In the genomic region with DNA sequence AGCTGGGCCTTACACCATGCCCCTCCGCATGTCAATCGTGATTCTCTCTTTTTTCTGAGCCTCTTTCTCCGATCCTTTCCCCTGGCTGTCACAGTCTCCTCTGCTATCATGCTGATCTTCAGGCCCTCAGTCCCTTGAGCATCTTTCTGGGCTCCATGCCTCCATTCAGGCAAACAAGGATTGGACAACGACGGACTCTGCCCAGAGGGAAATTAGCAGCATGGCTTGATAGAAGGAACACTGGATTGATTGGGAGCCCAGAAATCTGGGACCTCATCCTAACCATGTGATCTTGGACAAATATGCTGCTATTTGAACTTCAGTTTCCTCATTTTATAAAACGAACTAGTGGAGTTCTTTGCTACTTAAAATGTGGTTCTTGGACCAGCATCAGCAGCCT, we compare ENCODE assay signal across 30 cellular contexts. TPM values are rescaled to one million over a fixed set of nuclear protein-coding genes. Genes with fewer than 3 reads are reported as not detected.
DNase-seq lines count a peak whose midpoint lies in the region; ATAC-seq and TF ChIP-seq lines count a peak whose summit lies in the region.
"Had no signal": no experiment of that assay in that cellular context is flagged by ENCODE, and none has a peak within 500 bp of the region (broad histone marks: within the 10 kb centered on the region; RNA-seq: fewer than 3 reads in every experiment).

No MANE protein-coding gene starts in this region.

- TF ChIP-seq POLR2A in right lobe of liver (IDR thresholded peaks at IDR 0.05): no peak
- no peak for TF ChIP-seq POLR2A in Peyer's patch (IDR thresholded peaks at IDR 0.05)

- H3K36me3 Mint-ChIP-seq in T-helper 17 cell (ENCODE audit: low read depth): no peaks in the 10 kb centered on the region
- H3K36me3 Mint-ChIP-seq: CD4-positive, CD25-positive, alpha-beta regulatory T cell; naive B cell had no signal

- 24% methylated on average over 6 of the region's 6 CpGs for WGBS in right lobe of liver (ENCODE audit: insufficient coverage, low coverage, low lambda C conversion rate, missing lambda C conversion rate)

- ATAC-seq in T-helper 17 cell (no peak), right lobe of liver (peak; percentile 81 to 88 (median 84)), GM19455 (IDR thresholded peaks at IDR 0.05; ENCODE audit: unreplicated experiment) (no peak), mucosa of descending colon (no peak)
- ATAC-seq: activated T-cell treated with anti-CD3 and anti-CD28 coated beads, Interleukin-2, amount 50 U/mL, for 4 hours; heart left ventricle had no signal

- intact Hi-C loops in right lobe of liver (cut with DNase I): no loop called here
- intact Hi-C loops in mucosa of descending colon (cut with DNase I, micrococcal nuclease): no loop called here

- no peak overlapping the region for H3K4me3 Mint-ChIP-seq in T-helper 17 cell
- H3K4me3 Mint-ChIP-seq: activated T-cell treated with anti-CD3 and anti-CD28 coated beads, Interleukin-2, amount 50 U/mL, for 4 hours; CD4-positive, CD25-positive, alpha-beta regulatory T cell; naive B cell; stimulated activated naive CD8-positive, alpha-beta T cell treated with anti-CD3 and anti-CD28 coated beads, Interleukin-15, Interleukin-2, amounts not matched to agents 100 ng/mL and 50 ng/mL, for 24 hours; T-helper 1 cell treated with Interleukin-12 subunit alpha and Interleukin-12 subunit beta and Interleukin-4 antibody, amounts not matched to agents 30 μg/mL and 1 μg/mL, for 36 hours had no signal

- H3K4me1 ChIP-seq in right lobe of liver (peaks cover 0 to 60% (median 9%) of the 10 kb centered on the region in 4 donors), Peyer's patch (peaks cover 0 to 11% (median 0%) of the 10 kb centered on the region in 4 donors), mucosa of descending colon (ENCODE audit: low read depth) (no peaks in the 10 kb centered on the region)
- H3K4me1 ChIP-seq: sigmoid colon, transverse colon had no signal

- H3K4me1 Mint-ChIP-seq in T-helper 17 cell: no peaks in the 10 kb centered on the region
- H3K4me1 Mint-ChIP-seq: CD4-positive, CD25-positive, alpha-beta regulatory T cell had no signal

- H3K36me3 ChIP-seq in right lobe of liver (no peaks in the 10 kb centered on the region), Peyer's patch (no peaks in the 10 kb centered on the region), mucosa of descending colon (ENCODE audit: low read depth) (no peaks in the 10 kb centered on the region)
- H3K36me3 ChIP-seq: cardiac muscle cell, heart left ventricle, sigmoid colon, transverse colon had no signal

- H3K4me3 ChIP-seq in right lobe of liver (no peak overlapping the region), Peyer's patch (no peak overlapping the region), mucosa of descending colon (no peak overlapping the region)
- H3K4me3 ChIP-seq: cardiac muscle cell, heart left ventricle, sigmoid colon, SK-N-MC, transverse colon had no signal

- no peaks in the 10 kb centered on the region for H3K9me3 ChIP-seq in T-helper 17 cell (ENCODE audit: control insufficient read depth, low read length, poor library complexity, severe bottlenecking)
- H3K9me3 ChIP-seq in right lobe of liver: no peaks in the 10 kb centered on the region
- H3K9me3 ChIP-seq in Peyer's patch: no peaks in the 10 kb centered on the region
- no peaks in the 10 kb centered on the region for H3K9me3 ChIP-seq in mucosa of descending colon
- H3K9me3 ChIP-seq: heart left ventricle, sigmoid colon, transverse colon had no signal

- peak overlapping the region; percentile 37 for H3K27ac Mint-ChIP-seq in T-helper 17 cell
- H3K27ac Mint-ChIP-seq: stimulated activated naive CD8-positive, alpha-beta T cell treated with anti-CD3 and anti-CD28 coated beads, Interleukin-15, Interleukin-2, amounts not matched to agents 100 ng/mL and 50 ng/mL, for 24 hours; T-helper 1 cell treated with Interleukin-12 subunit alpha and Interleukin-12 subunit beta and Interleukin-4 antibody, amounts not matched to agents 30 μg/mL and 1 μg/mL, for 36 hours had no signal

- H3K27ac ChIP-seq in right lobe of liver: peak overlapping the region in 2 of 3 donors; percentile 32 to 58
- peak overlapping the region; percentile 55 for H3K27ac ChIP-seq in substantia nigra (ENCODE audit: low read depth, low read length, poor library complexity, severe bottlenecking)
- H3K27ac ChIP-seq in Peyer's patch: no peak overlapping the region
- H3K27ac ChIP-seq: cardiac muscle cell, sigmoid colon, SK-N-MC, transverse colon had no signal

- no peak for DNase-seq in T-helper 17 cell
- peak; percentile 80 for DNase-seq in cerebellar cortex (ENCODE audit: low spot score)
- DNase-seq in right lobe of liver: peak in 2 of 3 donors; percentile 76 to 89
- DNase-seq in substantia nigra (lab: John Stamatoyannopoulos, UW): peak in 21 of 49 donors; percentile 7 to 64 (median 32)
- DNase-seq in Peyer's patch: no peak
- no peak for DNase-seq in EL
- DNase-seq in mucosa of descending colon: no peak
- DNase-seq: activated CD4-positive, alpha-beta T cell treated with anti-CD3 and anti-CD28 coated beads for 48 hours; activated naive CD4-positive, alpha-beta T cell; activated T-cell treated with anti-CD3 and anti-CD28 coated beads, Interleukin-2, amount 50 U/mL, for 4 hours; CD4-positive, CD25-positive, alpha-beta regulatory T cell; GOT3; heart left ventricle; KG1; mesenchymal stem cell; naive B cell; NCI-H1436 treated with DMSO at 0.1 percent for 48 hours; NCI-H510A; sigmoid colon; transverse colon had no signal

- H3K27me3 ChIP-seq in right lobe of liver (no peaks in the 10 kb centered on the region), Peyer's patch (no peaks in the 10 kb centered on the region)
- H3K27me3 ChIP-seq: cardiac muscle cell, heart left ventricle, sigmoid colon, transverse colon had no signal

- TF ChIP-seq CTCF in right lobe of liver (IDR thresholded peaks at IDR 0.05) (no peak), Peyer's patch (IDR thresholded peaks at IDR 0.05) (no peak), mucosa of descending colon (IDR thresholded peaks at IDR 0.05) (no peak)

- peaks cover 19% of the 10 kb centered on the region for H3K27me3 Mint-ChIP-seq in T-helper 17 cell
- H3K27me3 Mint-ChIP-seq: CD4-positive, CD25-positive, alpha-beta regulatory T cell; naive B cell; stimulated activated naive CD8-positive, alpha-beta T cell treated with anti-CD3 and anti-CD28 coated beads, Interleukin-15, Interleukin-2, amounts not matched to agents 100 ng/mL and 50 ng/mL, for 24 hours had no signal

RNA-seq across cellular contexts. Expression of gene PHF12, which starts 19.6 kb away (rescaled TPM):
- 100 to 1,000 TPM; 164 to 174 TPM for total RNA-seq in T-helper 17 cell
- total RNA-seq in right lobe of liver: 10 to 100 TPM; 13.0 to 33.1 (median 17.4) TPM
- 100 to 1,000 TPM in 1 of 4 donors, 10 to 100 TPM in 3; 54.8 to 114 (median 72.9) TPM for total RNA-seq in Peyer's patch
- total RNA-seq in mucosa of descending colon: 10 to 100 TPM; 35.9 to 59.7 (median 39.2) TPM

RNA-seq across cellular contexts. Expression of gene SEZ6, which starts 35.0 kb away (rescaled TPM):
- total RNA-seq in T-helper 17 cell (under 1 TPM; 0.35 to 0.47 TPM), right lobe of liver (not detected), Peyer's patch (1 to 10 TPM in 1 of 4 donors, under 1 TPM in 1, not detected in 2; 0.66 to 1.1 TPM), mucosa of descending colon (1 to 10 TPM in 1 of 3 donors, under 1 TPM in 1, not detected in 1; 0.31 to 1.0 TPM)
- total RNA-seq: activated T-cell treated with anti-CD3 and anti-CD28 coated beads, Interleukin-2, amount 50 U/mL, for 4 hours; dermis microvascular lymphatic vessel endothelial cell; endothelial cell of umbilical vein; HT1080; osteocyte; RPMI7951 had no signal

Comparison
In these comparisons a context has a peak if more than half of its experiments do, and no peak if none do; other contexts are left out.
1. ATAC-seq: peak in right lobe of liver (4 of 4); none in T-helper 17 cell (single experiment), GM19455 (single experiment) and mucosa of descending colon (single experiment).
2. DNase-seq: peak in cerebellar cortex (single experiment) and right lobe of liver (2 of 3); none in T-helper 17 cell (0 of 3), Peyer's patch (0 of 3), EL (single experiment) and mucosa of descending colon (0 of 3).
3. H3K27ac ChIP-seq: peak in right lobe of liver (2 of 3) and substantia nigra (single experiment); none in Peyer's patch (0 of 4).